In the genomic region with DNA sequence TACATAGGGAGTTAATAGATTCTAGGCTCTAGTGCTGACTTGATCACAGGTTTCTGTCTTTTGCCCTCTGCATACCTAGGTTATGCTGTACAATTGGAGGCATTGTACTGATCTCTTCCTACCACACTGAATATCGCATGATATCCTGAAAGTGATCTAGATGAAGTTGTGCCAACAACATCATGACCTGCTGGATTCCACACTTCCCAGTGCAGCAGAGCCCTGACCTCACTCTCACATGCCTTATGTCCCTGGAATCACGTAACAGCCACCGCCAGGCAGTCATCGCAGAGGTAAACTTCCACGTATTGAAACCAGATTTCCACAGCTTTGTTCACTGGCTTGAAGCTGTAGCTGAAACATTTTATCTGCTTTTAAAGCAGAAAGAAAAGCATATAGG, we compare ENCODE assay signal across 24 cellular contexts.
"Had no signal": no experiment of that assay in that cellular context is flagged by ENCODE, and none has a peak within 500 bp of the region (broad histone marks: within the 10 kb centered on the region; RNA-seq: fewer than 3 reads in every experiment).

No MANE protein-coding gene starts in this region.

- H3K4me3 Mint-ChIP-seq: immature natural killer cell; memory B cell; naive thymus-derived CD4-positive, alpha-beta T cell; natural killer cell treated with Interleukin-12 subunit alpha and Interleukin-12 subunit beta and Interleukin-15 and Interleukin-18, amount 100 ng/mL, for 72 hours; stimulated activated memory B cell treated with anti-CD40 and anti-IgM and Interleukin-4, amounts not matched to agents 10 μg/mL and 1 μg/mL and 100 μg/mL, for 72 hours; stimulated activated naive CD8-positive, alpha-beta T cell treated with anti-CD3 and anti-CD28 coated beads, Interleukin-15, amount 100 ng/mL, for 72 hours; type B pancreatic cell had no signal

- H3K27ac ChIP-seq: left ventricle myocardium inferior, ovary, right atrium auricular region, right lobe of liver, tibial nerve, uterus had no signal

- H3K27ac Mint-ChIP-seq: immature natural killer cell; memory B cell; naive thymus-derived CD4-positive, alpha-beta T cell; natural killer cell treated with Interleukin-12 subunit alpha and Interleukin-12 subunit beta and Interleukin-15 and Interleukin-18, amount 100 ng/mL, for 72 hours; progenitor cell of endocrine pancreas; stimulated activated memory B cell treated with anti-CD40 and anti-IgM and Interleukin-4, amounts not matched to agents 10 μg/mL and 1 μg/mL and 100 μg/mL, for 72 hours; stimulated activated naive CD8-positive, alpha-beta T cell treated with anti-CD3 and anti-CD28 coated beads, Interleukin-15, amount 100 ng/mL, for 72 hours; type B pancreatic cell had no signal

- H3K27me3 Mint-ChIP-seq: memory B cell; natural killer cell treated with Interleukin-12 subunit alpha and Interleukin-12 subunit beta and Interleukin-15 and Interleukin-18, amount 100 ng/mL, for 72 hours; progenitor cell of endocrine pancreas; stimulated activated memory B cell treated with anti-CD40 and anti-IgM and Interleukin-4, amounts not matched to agents 10 μg/mL and 1 μg/mL and 100 μg/mL, for 72 hours; stimulated activated naive CD8-positive, alpha-beta T cell treated with anti-CD3 and anti-CD28 coated beads, Interleukin-15, amount 100 ng/mL, for 72 hours; type B pancreatic cell had no signal

- DNase-seq: immature natural killer cell; kidney; left ventricle myocardium inferior; midbrain; mucosa of descending colon; naive thymus-derived CD4-positive, alpha-beta T cell; ovary; right lobe of liver; stimulated activated CD4-positive, alpha-beta T cell treated with anti-CD3 and anti-CD28 coated beads, Interleukin-1b, Interleukin-23, amount 100 ng/mL, for 48 hours; stimulated activated CD4-positive, alpha-beta T cell treated with anti-CD3 and anti-CD28 coated beads, Interleukin-2, amount 100 ng/mL, for 48 hours; stimulated activated CD4-positive, alpha-beta T cell treated with anti-CD3 and anti-CD28 coated beads, Interleukin-4, amount 100 ng/mL, for 4 hours; stimulated activated CD8-positive, alpha-beta memory T cell treated with anti-CD3 and anti-CD28 coated beads, Interleukin-4, amount 100 ng/mL, for 48 hours; stimulated activated naive CD4-positive, alpha-beta T cell treated with Interleukin-2 at 50 U/mL for 16 hours; stimulated activated naive CD8-positive, alpha-beta T cell treated with anti-CD3 and anti-CD28 coated beads, Interleukin-15, amount 100 ng/mL, for 72 hours; substantia nigra; uterus had no signal

- H3K4me3 ChIP-seq: left ventricle myocardium inferior, mucosa of descending colon, ovary, right atrium auricular region, right lobe of liver, smooth muscle cell, tibial nerve, uterus had no signal

- H3K36me3 ChIP-seq: left ventricle myocardium inferior, ovary, right atrium auricular region, right lobe of liver, tibial nerve, uterus had no signal

- H3K27me3 ChIP-seq: ovary, right atrium auricular region, right lobe of liver, tibial nerve, uterus had no signal

- H3K9me3 ChIP-seq: left ventricle myocardium inferior, mucosa of descending colon, ovary, right atrium auricular region, right lobe of liver, tibial nerve, uterus had no signal

- H3K9me3 Mint-ChIP-seq: memory B cell; natural killer cell treated with Interleukin-12 subunit alpha and Interleukin-12 subunit beta and Interleukin-15 and Interleukin-18, amount 100 ng/mL, for 72 hours; stimulated activated naive CD8-positive, alpha-beta T cell treated with anti-CD3 and anti-CD28 coated beads, Interleukin-15, amount 100 ng/mL, for 72 hours had no signal

- H3K36me3 Mint-ChIP-seq: immature natural killer cell; memory B cell; naive thymus-derived CD4-positive, alpha-beta T cell; stimulated activated memory B cell treated with anti-CD40 and anti-IgM and Interleukin-4, amounts not matched to agents 10 μg/mL and 1 μg/mL and 100 μg/mL, for 72 hours; type B pancreatic cell had no signal

- H3K4me1 ChIP-seq: left ventricle myocardium inferior, right atrium auricular region, right lobe of liver, tibial nerve, uterus had no signal

- ATAC-seq: mucosa of descending colon; naive thymus-derived CD4-positive, alpha-beta T cell; natural killer cell treated with Interleukin-12 subunit alpha and Interleukin-12 subunit beta and Interleukin-15 and Interleukin-18, amount 100 ng/mL, for 72 hours; stimulated activated memory B cell treated with anti-CD40 and anti-IgM and Interleukin-4, amounts not matched to agents 10 μg/mL and 1 μg/mL and 100 μg/mL, for 72 hours; stimulated activated naive CD8-positive, alpha-beta T cell treated with anti-CD3 and anti-CD28 coated beads, Interleukin-15, amount 100 ng/mL, for 72 hours had no signal

- H3K4me1 Mint-ChIP-seq: immature natural killer cell; memory B cell; naive thymus-derived CD4-positive, alpha-beta T cell; stimulated activated memory B cell treated with anti-CD40 and anti-IgM and Interleukin-4, amounts not matched to agents 10 μg/mL and 1 μg/mL and 100 μg/mL, for 72 hours; stimulated activated naive CD8-positive, alpha-beta T cell treated with anti-CD3 and anti-CD28 coated beads, Interleukin-15, amount 100 ng/mL, for 72 hours had no signal

- H3K4me2 ChIP-seq: smooth muscle cell had no signal
